24 cellular contexts compared by ENCODE assay signal in genomic region chr11:119713361-119714040, GRCh38. TPM values are rescaled to one million over a fixed set of nuclear protein-coding genes. Genes with fewer than 3 reads are reported as not detected.
DNase-seq lines count a peak whose midpoint lies in the region; ATAC-seq and TF ChIP-seq lines count a peak whose summit lies in the region.
"Had no signal": no experiment of that assay in that cellular context is flagged by ENCODE, and none has a peak within 500 bp of the region (broad histone marks: within the 10 kb centered on the region; RNA-seq: fewer than 3 reads in every experiment).

No MANE protein-coding gene starts in this region.

- peaks cover 8% of the 10 kb centered on the region for H3K27me3 Mint-ChIP-seq in nephron (ENCODE audit: low read depth)
- peaks cover 26% of the 10 kb centered on the region for H3K27me3 Mint-ChIP-seq in stimulated activated naive CD8-positive, alpha-beta T cell treated with anti-CD3 and anti-CD28 coated beads, Interleukin-15, amount 100 ng/mL, for 72 hours

- no peaks in the 10 kb centered on the region for H3K36me3 ChIP-seq in left ventricle myocardium inferior
- peaks cover 0 to 12% of the 10 kb centered on the region in 2 donors for H3K36me3 ChIP-seq in esophagus (ENCODE audit: control insufficient read depth in 2 of 2, insufficient read depth in 2 of 2, low read length in 1 of 2)
- no peaks in the 10 kb centered on the region for H3K36me3 ChIP-seq in ascending aorta

- H3K4me3 ChIP-seq in left ventricle myocardium inferior (no peak overlapping the region), esophagus (ENCODE audit: low read depth in 1 of 2, low read length in 2 of 2) (no peak overlapping the region), ascending aorta (no peak overlapping the region)
- H3K4me3 ChIP-seq: GM12878 had no signal

- no peaks in the 10 kb centered on the region for H3K27me3 ChIP-seq in left ventricle myocardium inferior (ENCODE audit: low read depth)
- no peaks in the 10 kb centered on the region for H3K27me3 ChIP-seq in esophagus (ENCODE audit: control insufficient read depth in 1 of 2, insufficient read depth in 2 of 2, low read length in 2 of 2)
- H3K27me3 ChIP-seq in ascending aorta = no peaks in the 10 kb centered on the region

- H3K27ac Mint-ChIP-seq in nephron = peak overlapping the region; percentile 60 to 96 (median 88)
- H3K27ac Mint-ChIP-seq in stimulated activated naive CD8-positive, alpha-beta T cell treated with anti-CD3 and anti-CD28 coated beads, Interleukin-15, amount 100 ng/mL, for 72 hours = no peak overlapping the region
- H3K27ac Mint-ChIP-seq: activated naive CD4-positive, alpha-beta T cell treated with anti-CD3 and anti-CD28 coated beads, Interleukin-2, amount 50 U/mL, for 24 hours; B cell; natural killer cell treated with Interleukin-12 subunit alpha and Interleukin-12 subunit beta and Interleukin-15 and Interleukin-18, amount 100 ng/mL, for 72 hours; WTC11 had no signal

- 64 to 82% methylated on average over 9 of the region's 9 CpGs for WGBS in esophagus, 2 donors

- H3K36me3 Mint-ChIP-seq in nephron (ENCODE audit: low read depth) = no peaks in the 10 kb centered on the region
- H3K36me3 Mint-ChIP-seq: activated naive CD4-positive, alpha-beta T cell treated with anti-CD3 and anti-CD28 coated beads, Interleukin-2, amount 50 U/mL, for 24 hours; natural killer cell treated with Interleukin-12 subunit alpha and Interleukin-12 subunit beta and Interleukin-15 and Interleukin-18, amount 100 ng/mL, for 72 hours; WTC11 had no signal

- ATAC-seq in Right ventricle myocardium inferior (no peak), HG02885 (IDR thresholded peaks at IDR 0.05; ENCODE audit: poor library complexity, unreplicated experiment) (no peak)
- ATAC-seq in stimulated activated naive CD8-positive, alpha-beta T cell treated with anti-CD3 and anti-CD28 coated beads, Interleukin-15, amount 100 ng/mL, for 72 hours = no peak
- ATAC-seq: GM12878, left cardiac atrium, WTC11 had no signal

- DNase-seq in Right ventricle myocardium inferior (ENCODE audit: missing footprints) (peak; percentile 46), left ventricle myocardium inferior (no peak), ascending aorta (ENCODE audit: low spot score in 2 of 2) (no peak), C1 segment of cervical spinal cord (lab: John Stamatoyannopoulos, UW) (no peak)
- DNase-seq in stimulated activated naive CD8-positive, alpha-beta T cell treated with anti-CD3 and anti-CD28 coated beads, Interleukin-15, amount 100 ng/mL, for 72 hours = no peak
- DNase-seq: activated CD4-positive, alpha-beta T cell treated with anti-CD3 and anti-CD28 coated beads, Interleukin-2, amount 50 U/mL, for 1 hour; dermis blood vessel endothelial cell; head of caudate nucleus; IMR-90; left cardiac atrium; NCI-H1105 treated with DMSO at 0.1 percent for 48 hours; NCI-H2029; NCI-H2227 treated with DMSO at 0.1 percent for 48 hours; NCI-H748 treated with DMSO at 0.1 percent for 48 hours; T1000; trophoblast cell had no signal

- H3K9me3 Mint-ChIP-seq in nephron = no peaks in the 10 kb centered on the region
- H3K9me3 Mint-ChIP-seq in stimulated activated naive CD8-positive, alpha-beta T cell treated with anti-CD3 and anti-CD28 coated beads, Interleukin-15, amount 100 ng/mL, for 72 hours = no peaks in the 10 kb centered on the region
- H3K9me3 Mint-ChIP-seq: activated naive CD4-positive, alpha-beta T cell treated with anti-CD3 and anti-CD28 coated beads, Interleukin-2, amount 50 U/mL, for 24 hours; natural killer cell treated with Interleukin-12 subunit alpha and Interleukin-12 subunit beta and Interleukin-15 and Interleukin-18, amount 100 ng/mL, for 72 hours; WTC11 had no signal

- H3K4me3 Mint-ChIP-seq in nephron = peak overlapping the region in 1 of 3 experiments; percentile 19
- no peak overlapping the region for H3K4me3 Mint-ChIP-seq in stimulated activated naive CD8-positive, alpha-beta T cell treated with anti-CD3 and anti-CD28 coated beads, Interleukin-15, amount 100 ng/mL, for 72 hours
- H3K4me3 Mint-ChIP-seq: activated naive CD4-positive, alpha-beta T cell treated with anti-CD3 and anti-CD28 coated beads, Interleukin-2, amount 50 U/mL, for 24 hours; B cell; natural killer cell treated with Interleukin-12 subunit alpha and Interleukin-12 subunit beta and Interleukin-15 and Interleukin-18, amount 100 ng/mL, for 72 hours; WTC11 had no signal

- no peak overlapping the region for H3K27ac ChIP-seq in left ventricle myocardium inferior (replicated peaks)
- H3K27ac ChIP-seq in esophagus (ENCODE audit: low read depth in 2 of 2, low read length in 1 of 2) = peak overlapping the region; percentile 41 to 80
- no peak overlapping the region for H3K27ac ChIP-seq in ascending aorta

- H3K4me1 ChIP-seq in left ventricle myocardium inferior (peaks cover 6% of the 10 kb centered on the region), esophagus (ENCODE audit: control insufficient read depth in 2 of 2, insufficient read depth in 2 of 2, low read length in 1 of 2) (peaks cover 5 to 41% of the 10 kb centered on the region in 2 donors), ascending aorta (no peaks in the 10 kb centered on the region)

- intact Hi-C loops in Right ventricle myocardium inferior (cut with DNase I) = no loop called here
- intact Hi-C loops in left ventricle myocardium inferior (cut with micrococcal nuclease) = no loop called here
- intact Hi-C loops in ascending aorta (cut with DNase I) = no loop called here

- TF ChIP-seq CTCF in left ventricle myocardium inferior (IDR thresholded peaks at IDR 0.05; ENCODE audit: borderline replicate concordance) (no peak), nephron (IDR thresholded peaks at IDR 0.05; ENCODE audit: unreplicated experiment in 3 of 3) (no peak), ascending aorta (IDR thresholded peaks at IDR 0.05) (no peak)

- peaks cover 72% of the 10 kb centered on the region for H3K4me1 Mint-ChIP-seq in nephron
- peaks cover 20% of the 10 kb centered on the region for H3K4me1 Mint-ChIP-seq in stimulated activated naive CD8-positive, alpha-beta T cell treated with anti-CD3 and anti-CD28 coated beads, Interleukin-15, amount 100 ng/mL, for 72 hours
- H3K4me1 Mint-ChIP-seq: activated naive CD4-positive, alpha-beta T cell treated with anti-CD3 and anti-CD28 coated beads, Interleukin-2, amount 50 U/mL, for 24 hours; B cell had no signal

- no peaks in the 10 kb centered on the region for H3K9me3 ChIP-seq in left ventricle myocardium inferior (replicated peaks)
- no peaks in the 10 kb centered on the region for H3K9me3 ChIP-seq in esophagus (ENCODE audit: control insufficient read depth in 2 of 2, insufficient read depth in 1 of 2, low read depth in 1 of 2, low read length in 1 of 2)
- H3K9me3 ChIP-seq in ascending aorta = no peaks in the 10 kb centered on the region

RNA-seq across cellular contexts. Expression of gene NECTIN1, which starts 15.5 kb away (rescaled TPM):
- 20.0 TPM for total RNA-seq in Right ventricle myocardium inferior
- total RNA-seq in left ventricle myocardium inferior = 22.9 TPM
- 10 to 100 TPM; 79.6 to 89.9 TPM for polyA plus RNA-seq in esophagus
- total RNA-seq in ascending aorta = 1.6 TPM

Comparison
In these comparisons a context has a peak if more than half of its experiments do, and no peak if none do; other contexts are left out.
1. H3K27ac ChIP-seq: peak in esophagus (2 of 2); none in left ventricle myocardium inferior (single experiment) and ascending aorta (0 of 2).
2. H3K27ac Mint-ChIP-seq: peak in nephron (3 of 3); none in stimulated activated naive CD8-positive, alpha-beta T cell treated with anti-CD3 and anti-CD28 coated beads, Interleukin-15, amount 100 ng/mL, for 72 hours (0 of 2).